Comparison of ENCODE assay signal across 8 cellular contexts in genomic region chr7:65080799-65081651, GRCh38.
A peak's percentile ranks its signal among the peaks of the same experiment; 100 is the strongest.
DNase-seq lines count a peak whose midpoint lies in the region; ATAC-seq and TF ChIP-seq lines count a peak whose summit lies in the region.
"Not testable (repeated sequence)": the region's sequence is repeated elsewhere in the genome, so short reads cannot be mapped to it uniquely, and the experiment has no call there.

No MANE protein-coding gene starts in this region.

- POLR2A ChIA-PET in PC-9 (lab: Charles Lee; ENCODE audit: unreplicated experiment) = not testable (repeated sequence)

- not testable (repeated sequence) for H3K27me3 ChIP-seq in PC-9 (ENCODE audit: insufficient read depth, low read depth); muscle layer of colon (ENCODE audit: control insufficient read depth in 1 of 2, insufficient read depth in 2 of 2, low read length in 2 of 2)

- not testable (repeated sequence) for TF ChIP-seq CTCF in PC-9 (conservative IDR thresholded peaks at IDR 0.05)

- not testable (repeated sequence) for H3K9me3 ChIP-seq in PC-9 (ENCODE audit: insufficient read depth, low read depth); muscle layer of colon (ENCODE audit: low read length)

- H3K36me3 Mint-ChIP-seq in activated T-cell treated with anti-CD3 and anti-CD28 coated beads, Interleukin-2, amount 50 U/mL, for 72 hours (ENCODE audit: insufficient read depth in 2 of 2) = not testable (repeated sequence)

- H3F3A ChIP-seq in PC-9 (ENCODE audit: insufficient read depth, low read depth) = not testable (repeated sequence)

- peak overlapping the region; percentile 66 for H3K4me2 ChIP-seq in PC-9

- H3K9me3 Mint-ChIP-seq in activated T-cell treated with anti-CD3 and anti-CD28 coated beads, Interleukin-2, amount 50 U/mL, for 72 hours = not testable (repeated sequence)

- intact Hi-C loops in PC-9 (cut with micrococcal nuclease; ENCODE audit: unreplicated experiment) = loop anchor here (1.0 kb wide), 1 partner anchor 43 kb away; no protein-coding TSS in a partner anchor

- H3K4me3 Mint-ChIP-seq in activated T-cell treated with anti-CD3 and anti-CD28 coated beads, Interleukin-2, amount 50 U/mL, for 72 hours = peak overlapping the region; percentile 86

- ATAC-seq in GM21447 (IDR thresholded peaks at IDR 0.05; ENCODE audit: unreplicated experiment) (peak; percentile 100), esophagus mucosa (peak; percentile 100)
- ATAC-seq in activated T-cell treated with anti-CD3 and anti-CD28 coated beads, Interleukin-2, amount 50 U/mL, for 72 hours (replicated peaks in 1 of 2) = peak; percentile 98 to 99

- H4K20me1 ChIP-seq in PC-9 (ENCODE audit: insufficient read depth) = not testable (repeated sequence)

- TSS peak; percentile 68 for BruUV-seq in PC-9 (replicated peaks; lab: Mats Ljungman, UMichigan)

- not testable (repeated sequence) for H3K36me3 ChIP-seq in PC-9 (ENCODE audit: low read depth); muscle layer of colon (ENCODE audit: insufficient read depth, low read length)

- DNase-seq in DMS 273 treated with DMSO at 0.1 percent for 48 hours (lab: John Stamatoyannopoulos, UW) (peak; percentile 79), HUDEP-2 (lab: John Stamatoyannopoulos, UW; ENCODE audit: unreplicated experiment in 76 of 76) (peak in 75 of 76 experiments; percentile 12 to 92 (median 83)), PC-9 (peak; percentile 83 to 96)
- peak; percentile 92 to 95 for DNase-seq in activated T-cell treated with anti-CD3 and anti-CD28 coated beads, Interleukin-2, amount 50 U/mL, for 72 hours
- DNase-seq in stimulated activated CD8-positive, alpha-beta memory T cell treated with anti-CD3 and anti-CD28 coated beads, Interleukin-4, amount 100 ng/mL, for 4 hours (ENCODE audit: low read depth in 2 of 2, low spot score in 1 of 2) = peak; percentile 76 to 89

- not testable (repeated sequence) for H3K4me1 Mint-ChIP-seq in activated T-cell treated with anti-CD3 and anti-CD28 coated beads, Interleukin-2, amount 50 U/mL, for 72 hours (ENCODE audit: low read depth)

- CTCF ChIA-PET in PC-9 (lab: Charles Lee) = interaction anchor here (0.7 kb wide), 1 partner anchor 44 kb away, joined by 4 read pairs; no protein-coding TSS in a partner anchor

- peak overlapping the region; percentile 82 for H3K27ac Mint-ChIP-seq in activated T-cell treated with anti-CD3 and anti-CD28 coated beads, Interleukin-2, amount 50 U/mL, for 72 hours

- not testable (repeated sequence) for H3K79me2 ChIP-seq in PC-9 (ENCODE audit: low read depth)

- not testable (repeated sequence) for H3K9me2 ChIP-seq in PC-9 (ENCODE audit: insufficient read depth)

- H3K9ac ChIP-seq in muscle layer of colon (ENCODE audit: low read length) = not testable (repeated sequence)

- not testable (repeated sequence) for H3K27me3 Mint-ChIP-seq in activated T-cell treated with anti-CD3 and anti-CD28 coated beads, Interleukin-2, amount 50 U/mL, for 72 hours (ENCODE audit: low read depth)

- H3K4me3 ChIP-seq in PC-9 (peak overlapping the region; percentile 82), muscle layer of colon (ENCODE audit: low read depth in 1 of 2, low read length in 2 of 2) (peak overlapping the region; percentile 64 to 66)

- H3K4me1 ChIP-seq in PC-9 (replicated peaks; ENCODE audit: insufficient read depth); muscle layer of colon (ENCODE audit: insufficient read depth, low read length): not testable (repeated sequence)

- peak overlapping the region; percentile 76 for H2AFZ ChIP-seq in PC-9

- H3K27ac ChIP-seq in PC-9 (peak overlapping the region; percentile 27; the same call in 1 of the 2 replicates), muscle layer of colon (ENCODE audit: low read depth, low read length) (peak overlapping the region; percentile 82)

Comparison
In these comparisons a context has a peak if more than half of its experiments do, and no peak if none do; other contexts are left out.
1. Peak in every context shown above with its lines: DNase-seq, ATAC-seq, H3K4me3 ChIP-seq and H3K27ac ChIP-seq.